ENCODE assay signal across 9 cellular contexts in genomic region chr4:144399927-144400326, GRCh38.
DNase-seq lines count a peak whose midpoint lies in the region; ATAC-seq lines count a peak whose summit lies in the region.
"Had no signal": no experiment of that assay in that cellular context is flagged by ENCODE, and none has a peak within 500 bp of the region (broad histone marks: within the 10 kb centered on the region; RNA-seq: fewer than 3 reads in every experiment).

No MANE protein-coding gene starts in this region.

- DNase-seq in SHP77 (lab: John Stamatoyannopoulos, UW) (peak; percentile 65 to 68), mucosa of gallbladder (ENCODE audit: low spot score) (peak; percentile 18), SKM-1 (lab: John Stamatoyannopoulos, UW; ENCODE audit: unreplicated experiment) (no peak)
- DNase-seq in stimulated activated CD8-positive, alpha-beta memory T cell treated with anti-CD3 and anti-CD28 coated beads, Interleukin-4, amount 100 ng/mL, for 48 hours: no peak

- ATAC-seq in GM18861 (IDR thresholded peaks at IDR 0.05; ENCODE audit: unreplicated experiment) (peak; percentile 77), HG03045 (IDR thresholded peaks at IDR 0.05; ENCODE audit: unreplicated experiment) (peak; percentile 80), GM19467 (IDR thresholded peaks at IDR 0.05; ENCODE audit: unreplicated experiment) (no peak), GM21390 (IDR thresholded peaks at IDR 0.05; ENCODE audit: unreplicated experiment) (no peak)
- ATAC-seq: activated T-helper 17 cell treated with anti-CD3 and anti-CD28 coated beads, Interleukin-2, amount 50 U/mL, for 72 hours had no signal

Comparison
In these comparisons a context has a peak if more than half of its experiments do, and no peak if none do; other contexts are left out.
1. ATAC-seq: peak in GM18861 (single experiment) and HG03045 (single experiment); none in GM19467 (single experiment) and GM21390 (single experiment).
2. DNase-seq: peak in SHP77 (2 of 2) and mucosa of gallbladder (single experiment); none in SKM-1 (single experiment) and stimulated activated CD8-positive, alpha-beta memory T cell treated with anti-CD3 and anti-CD28 coated beads, Interleukin-4, amount 100 ng/mL, for 48 hours (single experiment).